In the genomic region with DNA sequence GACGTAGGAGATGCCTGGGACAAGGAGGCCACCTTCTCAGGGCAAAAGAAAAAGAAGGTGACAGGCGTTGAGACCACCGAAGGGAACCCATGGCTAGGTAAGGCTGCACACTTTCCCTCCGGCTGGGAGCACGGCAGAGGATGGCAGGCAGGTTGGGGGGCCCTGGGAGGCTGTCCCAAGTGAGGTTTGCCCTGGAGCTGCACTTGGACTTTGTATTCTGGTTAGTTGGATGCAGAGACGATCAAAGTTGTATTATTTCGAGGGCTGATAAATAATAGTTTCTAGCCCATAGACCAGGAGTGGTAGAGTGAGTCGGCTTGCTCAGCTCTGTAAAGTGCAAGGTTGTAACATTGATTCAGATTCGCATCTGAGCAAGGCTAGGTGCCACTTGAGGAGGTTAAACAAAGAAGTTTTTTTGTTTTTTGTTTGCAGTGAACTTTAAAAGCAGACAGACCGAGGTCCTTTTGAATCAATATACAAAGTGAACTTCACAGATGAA, we compare ENCODE assay signal across 1 cellular context.
TF ChIP-seq lines count a peak whose summit lies in the region.

No MANE protein-coding gene starts in this region.

TF ChIP-seq in HepG2, 621 proteins besides CTCF, POLR2A, EP300 and RAD21 (continued from another document):
- TF ChIP-seq, protein P1, sequence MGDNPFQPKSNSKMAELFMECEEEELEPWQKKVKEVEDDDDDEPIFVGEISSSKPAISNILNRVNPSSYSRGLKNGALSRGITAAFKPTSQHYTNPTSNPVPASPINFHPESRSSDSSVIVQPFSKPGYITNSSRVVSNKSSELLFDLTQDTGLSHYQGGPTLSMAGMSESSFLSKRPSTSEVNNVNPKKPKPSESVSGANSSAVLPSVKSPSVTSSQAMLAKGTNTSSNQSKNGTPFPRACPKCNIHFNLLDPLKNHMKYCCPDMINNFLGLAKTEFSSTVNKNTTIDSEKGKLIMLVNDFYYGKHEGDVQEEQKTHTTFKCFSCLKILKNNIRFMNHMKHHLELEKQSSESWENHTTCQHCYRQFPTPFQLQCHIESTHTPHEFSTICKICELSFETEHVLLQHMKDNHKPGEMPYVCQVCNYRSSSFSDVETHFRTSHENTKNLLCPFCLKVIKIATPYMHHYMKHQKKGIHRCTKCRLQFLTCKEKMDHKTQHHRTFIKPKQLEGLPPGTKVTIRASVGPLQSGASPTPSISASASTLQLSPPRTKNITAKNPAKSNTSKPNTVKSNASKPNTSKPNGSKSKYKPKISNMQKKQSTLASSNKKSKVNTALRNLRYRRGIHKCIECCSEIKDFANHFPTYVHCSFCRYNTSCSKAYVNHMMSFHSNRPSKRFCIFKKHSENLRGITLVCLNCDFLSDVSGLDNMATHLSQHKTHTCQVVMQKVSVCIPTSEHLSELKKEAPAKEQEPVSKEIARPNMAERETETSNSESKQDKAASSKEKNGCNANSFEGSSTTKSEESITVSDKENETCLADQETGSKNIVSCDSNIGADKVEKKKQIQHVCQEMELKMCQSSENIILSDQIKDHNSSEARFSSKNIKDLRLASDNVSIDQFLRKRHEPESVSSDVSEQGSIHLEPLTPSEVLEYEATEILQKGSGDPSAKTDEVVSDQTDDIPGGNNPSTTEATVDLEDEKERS (CRISPR knock-in tag; IDR thresholded peaks at IDR 0.05), result no peak
- no peak for TF ChIP-seq SIN3B (IDR thresholded peaks at IDR 0.05; ENCODE audit: low read length)
- TF ChIP-seq, protein P2, sequence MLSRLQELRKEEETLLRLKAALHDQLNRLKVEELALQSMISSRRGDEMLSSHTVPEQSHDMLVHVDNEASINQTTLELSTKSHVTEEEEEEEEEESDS (CRISPR knock-in tag; IDR thresholded peaks at IDR 0.05; ENCODE audit: borderline replicate concordance), result no peak
